2 cellular contexts compared by ENCODE assay signal in genomic region chr13:112444001-112444311, GRCh38.
TF ChIP-seq lines count a peak whose summit lies in the region.

No MANE protein-coding gene starts in this region.

TF ChIP-seq in SK-N-SH, 30 proteins besides CTCF, POLR2A, EP300 and RAD21 (continued from another document):
- no peak for TF ChIP-seq REST (IDR thresholded peaks at IDR 0.05; ENCODE audit: low read depth, low read length)
- no peak for TF ChIP-seq ZBTB33 (IDR thresholded peaks at IDR 0.05; ENCODE audit: borderline replicate concordance, low read depth)
- TF ChIP-seq CHD2 (IDR thresholded peaks at IDR 0.05; ENCODE audit: low read length, partially characterized antibody), result no peak
TF ChIP-seq in SK-N-SH: peak in this region for 1.

TF ChIP-seq in HepG2, 621 proteins besides CTCF, POLR2A, EP300 and RAD21 (continued from another document):
- TF ChIP-seq FOXO4 (CRISPR knock-in tag; conservative IDR thresholded peaks at IDR 0.05) (no peak), KDM2A (CRISPR knock-in tag; IDR thresholded peaks at IDR 0.05; ENCODE audit: borderline replicate concordance, low read depth) (peak; percentile 56; the same call in 1 of the 2 replicates), TFAP4 (IDR thresholded peaks at IDR 0.05; ENCODE audit: borderline replicate concordance, low read depth) (peak; percentile 42; the same call in 1 of the 2 replicates), ZNF687 (CRISPR knock-in tag; IDR thresholded peaks at IDR 0.05) (peak; percentile 23; the same call in 1 of the 2 replicates), TBX2 (CRISPR knock-in tag; IDR thresholded peaks at IDR 0.05; ENCODE audit: borderline replicate concordance) (peak; percentile 17; the same call in 1 of the 2 replicates), POLR2G (IDR thresholded peaks at IDR 0.05; ENCODE audit: low read depth, low read length) (no peak), KDM5B (CRISPR knock-in tag; IDR thresholded peaks at IDR 0.05; ENCODE audit: borderline replicate concordance) (peak; percentile 43; the same call in 1 of the 2 replicates), ZNF547 (CRISPR knock-in tag; IDR thresholded peaks at IDR 0.05) (0 out of 2 replicates have a peak, but pooled peaks have one; percentile 11), MED1 (CRISPR knock-in tag; IDR thresholded peaks at IDR 0.05) (no peak), ZNF280B (CRISPR knock-in tag; IDR thresholded peaks at IDR 0.05; ENCODE audit: borderline replicate concordance) (no peak), SUZ12 (IDR thresholded peaks at IDR 0.05; ENCODE audit: low read depth, low read length) (0 out of 2 replicates have a peak, but pooled peaks have one; percentile 4), NONO (IDR thresholded peaks at IDR 0.05) (no peak), NONO (CRISPR knock-in tag; conservative IDR thresholded peaks at IDR 0.05) (0 out of 2 replicates have a peak, but pooled peaks have one; percentile 44), ZNF234 (CRISPR knock-in tag; conservative IDR thresholded peaks at IDR 0.05) (no peak), MYC (CRISPR knock-in tag; IDR thresholded peaks at IDR 0.05; ENCODE audit: borderline replicate concordance) (0 out of 2 replicates have a peak, but pooled peaks have one; percentile 5), SMC3 (IDR thresholded peaks at IDR 0.05; ENCODE audit: low read length) (peak; percentile 53; the same call in 1 of the 2 replicates), ETV5 (CRISPR knock-in tag; IDR thresholded peaks at IDR 0.05; ENCODE audit: borderline replicate concordance) (0 out of 2 replicates have a peak, but pooled peaks have one; percentile 11), STAG1 (CRISPR knock-in tag; IDR thresholded peaks at IDR 0.05) (peak; percentile 96)
